Comparison of ENCODE assay signal across 13 cellular contexts in the genomic region with DNA sequence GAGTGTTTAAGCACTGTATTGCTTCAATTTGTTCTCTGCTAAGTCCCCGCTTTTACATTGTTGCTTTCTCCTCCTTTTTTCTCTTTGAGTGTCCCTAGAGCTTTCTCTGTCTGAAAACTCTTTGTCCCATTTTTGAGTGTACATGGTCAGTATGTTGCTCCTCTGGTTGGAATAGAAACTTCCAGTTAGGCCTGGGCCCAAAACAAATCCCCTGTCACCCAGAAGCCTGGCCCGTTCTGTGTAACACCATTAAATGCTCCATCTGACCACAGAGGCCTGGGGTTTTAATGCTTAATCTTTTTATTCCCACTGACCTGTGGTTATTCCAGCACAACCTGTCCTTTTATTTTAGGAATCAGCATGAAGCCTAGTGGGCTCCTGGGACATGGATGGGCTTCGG.
"Had no signal": no experiment of that assay in that cellular context is flagged by ENCODE, and none has a peak within 500 bp of the region (broad histone marks: within the 10 kb centered on the region; RNA-seq: fewer than 3 reads in every experiment).

No MANE protein-coding gene starts in this region.

- ATAC-seq: left lung; natural killer cell treated with Interleukin-12 subunit alpha and Interleukin-12 subunit beta and Interleukin-15 and Interleukin-18, amount 100 ng/mL, for 72 hours had no signal

- H3K4me3 ChIP-seq: left lung, skin epidermis had no signal

- DNase-seq: activated CD4-positive, alpha-beta T cell treated with anti-CD3 and anti-CD28 coated beads for 1 hour; activated CD4-positive, alpha-beta T cell treated with anti-CD3 and anti-CD28 coated beads, Interleukin-2, amount 50 U/mL, for 48 hours; activated naive CD4-positive, alpha-beta T cell treated with anti-CD3 and anti-CD28 coated beads, Interleukin-2, amount 50 U/mL, for 16 hours; activated T-cell treated with anti-CD3 and anti-CD28 coated beads, Interleukin-2, amount 50 U/mL, for 24 hours; amniotic stem cell; left lung; mesenchymal stem cell; retina; stimulated activated CD4-positive, alpha-beta T cell treated with anti-CD3 and anti-CD28 coated beads, Interleukin-15, amount 100 ng/mL, for 24 hours; stimulated activated CD4-positive, alpha-beta T cell treated with anti-CD3 and anti-CD28 coated beads, Interleukin-4, amount 100 ng/mL, for 1 hour; stimulated activated naive CD4-positive, alpha-beta T cell had no signal

- H3K9me3 ChIP-seq: left lung had no signal

- H3K27ac ChIP-seq: left lung had no signal

- H3K36me3 ChIP-seq: left lung had no signal

- H3K4me1 ChIP-seq: left lung had no signal
